Comparison of ENCODE assay signal across 23 cellular contexts in the genomic region with DNA sequence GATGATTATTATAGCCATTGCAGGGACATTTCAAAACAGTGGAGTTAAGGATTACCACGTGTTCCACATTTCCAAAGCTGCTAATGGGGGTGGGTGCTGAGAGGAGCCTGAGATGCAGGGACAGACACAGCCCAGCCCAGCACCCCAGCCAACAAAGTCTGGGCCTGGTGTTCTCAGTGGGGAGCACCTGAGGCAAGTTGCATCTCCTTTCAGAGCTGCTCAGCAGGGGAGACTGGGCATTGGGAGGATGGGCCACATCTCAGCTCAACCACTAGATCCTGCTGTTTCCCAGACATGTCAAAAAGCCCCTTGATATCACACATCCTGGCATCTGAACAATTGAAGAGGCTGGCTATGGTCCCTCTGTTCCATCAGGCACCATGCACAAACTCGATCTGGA.
"Had no signal": no experiment of that assay in that cellular context is flagged by ENCODE, and none has a peak within 500 bp of the region (broad histone marks: within the 10 kb centered on the region; RNA-seq: fewer than 3 reads in every experiment).

No MANE protein-coding gene starts in this region.

- H3K4me3 ChIP-seq: body of pancreas, left ventricle myocardium inferior, pancreas, psoas muscle, right atrium auricular region, upper lobe of left lung had no signal

- FAIRE-seq: endothelial cell of umbilical vein, frontal cortex, pancreas had no signal

- DNase-seq: activated CD4-positive, alpha-beta T cell treated with anti-CD3 and anti-CD28 coated beads, Interleukin-2, amount 10 ng/mL, durations not matched to agents 24 days and 14 days; activated CD8-positive, alpha-beta memory T cell treated with anti-CD3 and anti-CD28 coated beads, Interleukin-2, amount 10 ng/mL, durations not matched to agents 7 days and 5 days; activated CD8-positive, alpha-beta T cell treated with anti-CD3 and anti-CD28 coated beads for 36 hours; activated gamma-delta T cell; activated naive CD4-positive, alpha-beta T cell treated with anti-CD3 and anti-CD28 coated beads, Interleukin-2, amount 50 U/mL, for 16 hours; activated naive CD8-positive, alpha-beta T cell treated with anti-CD3 and anti-CD28 coated beads, Interleukin-2, amount 50 U/mL, for 24 hours; activated T-cell treated with anti-CD3 and anti-CD28 coated beads for 4 hours; anterior cingulate cortex; body of pancreas; central memory CD4-positive, alpha-beta T cell; effector memory CD4-positive, alpha-beta T cell; hippocampal formation; left ventricle myocardium inferior; midbrain; natural killer cell; pancreas; psoas muscle; stimulated activated CD4-positive, alpha-beta T cell treated with anti-CD3 and anti-CD28 coated beads, Interleukin-4, amount 100 ng/mL, for 4 hours; stimulated activated naive CD8-positive, alpha-beta T cell treated with anti-CD3 and anti-CD28 coated beads, Interleukin-15, Interleukin-2, amounts not matched to agents 100 U/mL and 50 U/mL, for 24 hours; upper lobe of left lung had no signal

- H3K36me3 ChIP-seq: left ventricle myocardium inferior, pancreas, right atrium auricular region, upper lobe of left lung had no signal

- H3K27ac ChIP-seq: body of pancreas, left ventricle myocardium inferior, pancreas, psoas muscle, right atrium auricular region, upper lobe of left lung had no signal

- H3K9me3 Mint-ChIP-seq: activated CD4-positive, alpha-beta T cell treated with anti-CD3 and anti-CD28 coated beads, Interleukin-2, amount 10 ng/mL, durations not matched to agents 24 days and 14 days; activated CD8-positive, alpha-beta T cell treated with anti-CD3 and anti-CD28 coated beads for 36 hours; activated naive CD8-positive, alpha-beta T cell treated with anti-CD3 and anti-CD28 coated beads, Interleukin-2, amount 50 U/mL, for 24 hours had no signal

- H3K36me3 Mint-ChIP-seq: activated CD8-positive, alpha-beta memory T cell treated with anti-CD3 and anti-CD28 coated beads, Interleukin-2, amount 10 ng/mL, durations not matched to agents 7 days and 5 days; natural killer cell had no signal

- H3K27ac Mint-ChIP-seq: activated CD4-positive, alpha-beta T cell treated with anti-CD3 and anti-CD28 coated beads, Interleukin-2, amount 10 ng/mL, durations not matched to agents 24 days and 14 days; activated CD8-positive, alpha-beta memory T cell treated with anti-CD3 and anti-CD28 coated beads, Interleukin-2, amount 10 ng/mL, durations not matched to agents 7 days and 5 days; activated CD8-positive, alpha-beta T cell treated with anti-CD3 and anti-CD28 coated beads for 36 hours; activated naive CD8-positive, alpha-beta T cell treated with anti-CD3 and anti-CD28 coated beads, Interleukin-2, amount 50 U/mL, for 24 hours; natural killer cell had no signal

- H3K9me3 ChIP-seq: body of pancreas, left ventricle myocardium inferior, pancreas, psoas muscle, right atrium auricular region, upper lobe of left lung had no signal

- H3K4me3 Mint-ChIP-seq: activated CD4-positive, alpha-beta T cell treated with anti-CD3 and anti-CD28 coated beads, Interleukin-2, amount 10 ng/mL, durations not matched to agents 24 days and 14 days; activated CD8-positive, alpha-beta memory T cell treated with anti-CD3 and anti-CD28 coated beads, Interleukin-2, amount 10 ng/mL, durations not matched to agents 7 days and 5 days; activated CD8-positive, alpha-beta T cell treated with anti-CD3 and anti-CD28 coated beads for 36 hours; activated naive CD8-positive, alpha-beta T cell treated with anti-CD3 and anti-CD28 coated beads, Interleukin-2, amount 50 U/mL, for 24 hours; natural killer cell had no signal

- H3K4me1 ChIP-seq: body of pancreas, left ventricle myocardium inferior, pancreas, psoas muscle, right atrium auricular region, upper lobe of left lung had no signal

- H3K4me1 Mint-ChIP-seq: activated CD4-positive, alpha-beta T cell treated with anti-CD3 and anti-CD28 coated beads, Interleukin-2, amount 10 ng/mL, durations not matched to agents 24 days and 14 days; activated CD8-positive, alpha-beta memory T cell treated with anti-CD3 and anti-CD28 coated beads, Interleukin-2, amount 10 ng/mL, durations not matched to agents 7 days and 5 days; activated naive CD8-positive, alpha-beta T cell treated with anti-CD3 and anti-CD28 coated beads, Interleukin-2, amount 50 U/mL, for 24 hours; natural killer cell had no signal

- H3K27me3 Mint-ChIP-seq: activated CD4-positive, alpha-beta T cell treated with anti-CD3 and anti-CD28 coated beads, Interleukin-2, amount 10 ng/mL, durations not matched to agents 24 days and 14 days; activated CD8-positive, alpha-beta memory T cell treated with anti-CD3 and anti-CD28 coated beads, Interleukin-2, amount 10 ng/mL, durations not matched to agents 7 days and 5 days; activated CD8-positive, alpha-beta T cell treated with anti-CD3 and anti-CD28 coated beads for 36 hours had no signal

- H3K27me3 ChIP-seq: body of pancreas, pancreas, right atrium auricular region, upper lobe of left lung had no signal
